In the genomic region with DNA sequence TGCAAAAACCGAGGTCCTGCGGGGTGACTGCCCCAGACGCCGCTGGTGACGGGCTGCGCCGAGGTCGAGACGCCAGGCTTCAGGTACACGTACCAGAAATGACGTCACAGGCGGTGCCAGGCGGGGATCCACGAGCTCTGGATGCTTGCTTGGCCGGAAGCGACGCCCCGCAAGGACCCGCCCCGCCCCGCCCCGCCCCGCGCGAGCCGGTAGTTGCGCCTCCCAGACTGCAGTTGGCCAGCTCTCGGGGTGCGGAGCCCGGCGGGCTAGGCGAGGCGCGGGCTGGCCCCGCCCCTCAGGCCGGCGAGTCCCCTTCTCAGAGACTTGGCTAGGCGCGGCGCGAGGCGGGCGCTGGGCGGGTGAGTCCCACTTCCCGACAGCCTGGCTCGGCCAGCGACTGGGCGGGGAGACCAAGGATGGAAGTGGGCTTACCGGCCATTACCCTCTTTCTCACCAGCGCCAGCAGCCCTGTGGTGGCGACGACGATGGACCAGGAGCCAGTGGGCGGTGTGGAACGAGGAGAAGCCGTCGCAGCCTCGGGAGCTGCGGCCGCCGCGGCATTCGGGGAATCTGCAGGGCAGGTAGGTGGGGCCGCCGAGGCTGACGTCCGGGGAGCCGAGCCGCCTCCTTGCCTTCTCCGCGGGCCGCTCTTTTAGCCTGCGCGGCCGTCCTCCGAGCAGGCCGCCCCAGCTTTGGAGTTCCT, we compare ENCODE assay signal across 8 cellular contexts. TPM values are rescaled to one million over a fixed set of nuclear protein-coding genes. Genes with fewer than 3 reads are reported as not detected.
DNase-seq lines count a peak whose midpoint lies in the region; ATAC-seq and TF ChIP-seq lines count a peak whose summit lies in the region.

A gene with protein sequence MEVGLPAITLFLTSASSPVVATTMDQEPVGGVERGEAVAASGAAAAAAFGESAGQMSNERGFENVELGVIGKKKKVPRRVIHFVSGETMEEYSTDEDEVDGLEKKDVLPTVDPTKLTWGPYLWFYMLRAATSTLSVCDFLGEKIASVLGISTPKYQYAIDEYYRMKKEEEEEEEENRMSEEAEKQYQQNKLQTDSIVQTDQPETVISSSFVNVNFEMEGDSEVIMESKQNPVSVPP (plus strand): TSS at position 225 of the 703 bp plus-strand sequence. CDS start 192 bp downstream, at position 417.

- ATAC-seq in GM19351 (IDR thresholded peaks at IDR 0.05; ENCODE audit: unreplicated experiment) (peak; percentile 90), HG03520 (IDR thresholded peaks at IDR 0.05; ENCODE audit: unreplicated experiment) (peak; percentile 89)

- H3K4me1 Mint-ChIP-seq in activated CD4-positive, alpha-beta T cell treated with anti-CD3 and anti-CD28 coated beads, Interleukin-2, amount 10 ng/mL, durations not matched to agents 24 days and 14 days: peaks cover 28% of the 10 kb centered on the region

- peak within 1 kb of the TSS; percentile 76 to 91 (median 83) for H3K4me3 ChIP-seq in BLaER1 treated with 17β-estradiol and CSF1 and Interleukin-3, amounts not matched to agents 10 nM and 100 nM
- peak within 1 kb of the TSS; percentile 75 for H3K4me3 ChIP-seq in colonic mucosa

- H3K27ac Mint-ChIP-seq in activated CD4-positive, alpha-beta T cell treated with anti-CD3 and anti-CD28 coated beads, Interleukin-2, amount 10 ng/mL, durations not matched to agents 24 days and 14 days: peak within 1 kb of the TSS; percentile 99

- DNase-seq in NCI-H526 treated with DMSO at 0.1 percent for 48 hours (lab: John Stamatoyannopoulos, UW): peak; percentile 97
- peak; percentile 99 for DNase-seq in activated CD4-positive, alpha-beta T cell treated with anti-CD3 and anti-CD28 coated beads, Interleukin-2, amount 10 ng/mL, durations not matched to agents 24 days and 14 days
- peak; percentile 99 for DNase-seq in colonic mucosa
- DNase-seq in stimulated activated CD4-positive, alpha-beta T cell treated with anti-CD3 and anti-CD28 coated beads, Interleukin-1b, Interleukin-23, amount 100 ng/mL, for 24 hours (ENCODE audit: low read depth in 4 of 4, low spot score in 1 of 4): peak; percentile 93 to 98 (median 97)

- peak within 1 kb of the TSS; percentile 96 for H3K4me3 Mint-ChIP-seq in activated CD4-positive, alpha-beta T cell treated with anti-CD3 and anti-CD28 coated beads, Interleukin-2, amount 10 ng/mL, durations not matched to agents 24 days and 14 days

- intact Hi-C loops in activated CD4-positive, alpha-beta T cell treated with anti-CD3 and anti-CD28 coated beads, Interleukin-2, amount 10 ng/mL, durations not matched to agents 24 days and 14 days (cut with micrococcal nuclease): loop anchor here (1.0 to 5.0 kb wide), 8 partner anchors 64 to 781 kb away; a partner anchor contains a TSS
- intact Hi-C loops in colonic mucosa (cut with DNase I): loop anchor here (10.0 kb wide), 2 partner anchors 61 to 359 kb away; a partner anchor contains a TSS

- no peaks in the 10 kb centered on the region for H3K9me3 Mint-ChIP-seq in activated CD4-positive, alpha-beta T cell treated with anti-CD3 and anti-CD28 coated beads, Interleukin-2, amount 10 ng/mL, durations not matched to agents 24 days and 14 days

- no peak for TF ChIP-seq CTCF in colonic mucosa (IDR thresholded peaks at IDR 0.05)

- no peaks in the 10 kb centered on the region for H3K27me3 ChIP-seq in BLaER1 treated with 17β-estradiol and CSF1 and Interleukin-3, amounts not matched to agents 10 nM and 100 nM
- H3K27me3 ChIP-seq in colonic mucosa: no peaks in the 10 kb centered on the region
- no peaks in the 10 kb centered on the region for H3K27me3 ChIP-seq in layer of hippocampus (ENCODE audit: control insufficient read depth, insufficient read depth, low read length)

- H3K9ac ChIP-seq in BLaER1 treated with 17β-estradiol and CSF1 and Interleukin-3, amounts not matched to agents 10 nM and 100 nM: peak within 1 kb of the TSS; percentile 74 to 87 (median 84)
- H3K9ac ChIP-seq in colonic mucosa (ENCODE audit: low read depth in 2 of 2, low read length in 2 of 2): peak within 1 kb of the TSS; percentile 84 to 92

- H3K36me3 Mint-ChIP-seq in activated CD4-positive, alpha-beta T cell treated with anti-CD3 and anti-CD28 coated beads, Interleukin-2, amount 10 ng/mL, durations not matched to agents 24 days and 14 days (ENCODE audit: low read depth): peaks cover 17% of the 10 kb centered on the region

- peak within 1 kb of the TSS; percentile 78 to 96 (median 91) for H3K4me2 ChIP-seq in BLaER1 treated with 17β-estradiol and CSF1 and Interleukin-3, amounts not matched to agents 10 nM and 100 nM

- H3K27me3 Mint-ChIP-seq in activated CD4-positive, alpha-beta T cell treated with anti-CD3 and anti-CD28 coated beads, Interleukin-2, amount 10 ng/mL, durations not matched to agents 24 days and 14 days: no peaks in the 10 kb centered on the region

- H3K9me3 ChIP-seq in BLaER1 treated with 17β-estradiol and CSF1 and Interleukin-3, amounts not matched to agents 10 nM and 100 nM (replicated peaks in 1 of 11): no peaks in the 10 kb centered on the region
- H3K9me3 ChIP-seq in colonic mucosa: no peaks in the 10 kb centered on the region

- no peaks in the 10 kb centered on the region for H4K20me1 ChIP-seq in BLaER1 treated with 17β-estradiol and CSF1 and Interleukin-3, amounts not matched to agents 10 nM and 100 nM

- H3K27ac ChIP-seq in BLaER1 treated with 17β-estradiol and CSF1 and Interleukin-3, amounts not matched to agents 10 nM and 100 nM: peak within 1 kb of the TSS; percentile 67 to 85 (median 74)
- H3K27ac ChIP-seq in colonic mucosa (peak within 1 kb of the TSS; percentile 99), layer of hippocampus (ENCODE audit: low read depth, low read length) (peak within 1 kb of the TSS; percentile 97)

- peaks cover 12 to 38% (median 17%) of the 10 kb centered on the region in 10 experiments for H3K4me1 ChIP-seq in BLaER1 treated with 17β-estradiol and CSF1 and Interleukin-3, amounts not matched to agents 10 nM and 100 nM
- peaks cover 17% of the 10 kb centered on the region for H3K4me1 ChIP-seq in colonic mucosa

- peaks cover 5 to 22% (median 10%) of the 10 kb centered on the region in 11 experiments; a peak in 15 of 22 replicates for H3K36me3 ChIP-seq in BLaER1 treated with 17β-estradiol and CSF1 and Interleukin-3, amounts not matched to agents 10 nM and 100 nM
- H3K36me3 ChIP-seq in colonic mucosa: no peaks in the 10 kb centered on the region

RNA-seq across cellular contexts. Expression of the gene that starts here (rescaled TPM):
- total RNA-seq in activated CD4-positive, alpha-beta T cell treated with anti-CD3 and anti-CD28 coated beads, Interleukin-2, amount 10 ng/mL, durations not matched to agents 24 days and 14 days: 37.9 and 41.6 TPM in 2 replicates
- total RNA-seq in colonic mucosa: 100 to 1,000 TPM; 114 to 153 TPM

Comparison
In these comparisons a context has a peak if more than half of its experiments do, and no peak if none do; other contexts are left out.
1. Peak in every context shown above with its lines: DNase-seq, ATAC-seq, H3K4me3 ChIP-seq and H3K27ac ChIP-seq.